Comparison of ENCODE assay signal across 1 cellular context in genomic region chr1:220876511-220877347, GRCh38.
TF ChIP-seq lines count a peak whose summit lies in the region.

No MANE protein-coding gene starts in this region.

TF ChIP-seq in H1, 55 proteins besides CTCF, POLR2A, EP300 and RAD21:
- no peak for TF ChIP-seq PHF8 (conservative IDR thresholded peaks at IDR 0.05; ENCODE audit: low read depth, low read length)
- TF ChIP-seq SRF (IDR thresholded peaks at IDR 0.05; ENCODE audit: low read depth, low read length) = no peak
- TF ChIP-seq TAF7 (optimal IDR thresholded peaks at IDR 0.05; ENCODE audit: borderline replicate concordance, low read depth, low read length) = no peak
- TF ChIP-seq SIRT6 (IDR thresholded peaks at IDR 0.05; ENCODE audit: low read length) = no peak
- peak; percentile 87 for TF ChIP-seq EZH2 (IDR thresholded peaks at IDR 0.05; ENCODE audit: low read depth, low read length, severe bottlenecking)
- peak; percentile 98 for TF ChIP-seq ASH2L (IDR thresholded peaks at IDR 0.05; ENCODE audit: low read length)
- no peak for TF ChIP-seq KDM1A (IDR thresholded peaks at IDR 0.05; ENCODE audit: borderline replicate concordance, low read length)
- TF ChIP-seq MAX (IDR thresholded peaks at IDR 0.05) = peak; percentile 44
- TF ChIP-seq SUZ12 (IDR thresholded peaks at IDR 0.05; ENCODE audit: low read length) = peak; percentile 90
- 0 out of 2 replicates have a peak, but pooled peaks have one; percentile 29 for TF ChIP-seq TBP (IDR thresholded peaks at IDR 0.05; ENCODE audit: low read depth, low read length)
- TF ChIP-seq JUN (IDR thresholded peaks at IDR 0.05; ENCODE audit: low read depth, low read length) = no peak
- TF ChIP-seq CHD7 (IDR thresholded peaks at IDR 0.05; ENCODE audit: insufficient replicate concordance, low read length) = no peak
- TF ChIP-seq TAF1 (IDR thresholded peaks at IDR 0.05; ENCODE audit: low read depth, low read length) = no peak
- no peak for TF ChIP-seq NRF1 (IDR thresholded peaks at IDR 0.05; ENCODE audit: low read depth, low read length)
- no peak for TF ChIP-seq CREB1 (IDR thresholded peaks at IDR 0.05)
- TF ChIP-seq CBX5 (IDR thresholded peaks at IDR 0.05; ENCODE audit: low read depth, low read length) = no peak
- TF ChIP-seq RBBP5 (IDR thresholded peaks at IDR 0.05; ENCODE audit: borderline replicate concordance, low read depth, low read length) = peak; percentile 86; the same call in 1 of the 2 replicates
- no peak for TF ChIP-seq BRCA1 (IDR thresholded peaks at IDR 0.05; ENCODE audit: low read depth, low read length)
TF ChIP-seq in H1: peak in this region for 6.
